8 cellular contexts compared by ENCODE assay signal in genomic region chr10:50704436-50705079, GRCh38.
DNase-seq lines count a peak whose midpoint lies in the region; ATAC-seq and TF ChIP-seq lines count a peak whose summit lies in the region.
"Not testable (repeated sequence)": the region's sequence is repeated elsewhere in the genome, so short reads cannot be mapped to it uniquely, and the experiment has no call there.

No MANE protein-coding gene starts in this region.

- ATAC-seq in GM19372 (IDR thresholded peaks at IDR 0.05; ENCODE audit: low read depth, unreplicated experiment) (peak; percentile 61), HG02798 (IDR thresholded peaks at IDR 0.05; ENCODE audit: poor library complexity, unreplicated experiment) (peak; percentile 59)

- not testable (repeated sequence) for H3K4me3 ChIP-seq in fibroblast of mammary gland (ENCODE audit: control insufficient read depth, low read depth, low read length)

- in situ Hi-C loops in ACHN (cut with HindIII; ENCODE audit: low pct_ligation_motif_present, low pct_unique_long_range_greater_than_20kb, low sequenced_read_pairs) = not testable (repeated sequence)

- not testable (repeated sequence) for TF ChIP-seq CTCF in fibroblast of mammary gland (conservative IDR thresholded peaks at IDR 0.05; ENCODE audit: control insufficient read depth, insufficient read depth, low read depth, low read length)

- DNase-seq in ACHN (peak; percentile 15), HUDEP-2 (lab: John Stamatoyannopoulos, UW; ENCODE audit: unreplicated experiment in 76 of 76) (peak in 58 of 76 experiments; percentile 0 to 68 (median 26)), NCI-H69 (lab: John Stamatoyannopoulos, UW) (peak; percentile 3), amniotic epithelial cell (ENCODE audit: low read depth) (peak; percentile 40), fibroblast of mammary gland (ENCODE audit: low read depth) (peak; percentile 50), kidney tubule cell (ENCODE audit: low spot score) (peak; percentile 67)

Comparison
In these comparisons a context has a peak if more than half of its experiments do, and no peak if none do; other contexts are left out.
1. DNase-seq: peak in every context shown above with its lines; median percentile 67 in kidney tubule cell; 50 in fibroblast of mammary gland; 40 in amniotic epithelial cell; 26 in HUDEP-2; 15 in ACHN; 3 in NCI-H69.